In the genomic region with DNA sequence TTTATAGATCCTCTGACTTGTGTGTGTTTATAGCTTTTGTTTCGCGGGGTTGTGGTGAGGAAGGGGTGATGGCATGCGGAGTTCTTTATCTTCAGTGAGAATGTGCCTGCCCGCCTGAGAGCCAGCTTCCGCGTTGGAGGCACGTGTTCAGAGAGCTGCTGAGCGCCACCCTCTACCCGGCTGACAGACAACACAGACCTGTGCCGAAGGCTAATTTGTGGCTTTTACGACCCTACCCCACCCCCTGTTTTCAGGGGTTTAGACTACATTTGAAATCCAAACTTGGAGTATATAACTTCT, we compare ENCODE assay signal across 9 cellular contexts. TPM values are rescaled to one million over a fixed set of nuclear protein-coding genes. Genes with fewer than 3 reads are reported as not detected.
A peak's percentile ranks its signal among the peaks of the same experiment; 100 is the strongest.
DNase-seq lines count a peak whose midpoint lies in the region; ATAC-seq and TF ChIP-seq lines count a peak whose summit lies in the region.
"Had no signal": no experiment of that assay in that cellular context is flagged by ENCODE, and none has a peak within 500 bp of the region (broad histone marks: within the 10 kb centered on the region; RNA-seq: fewer than 3 reads in every experiment).

No MANE protein-coding gene starts in this region.

- peaks cover 69% of the 10 kb centered on the region for H3K4me1 Mint-ChIP-seq in CD8-positive, alpha-beta T cell (ENCODE audit: low read depth)

- H3K27me3 Mint-ChIP-seq in CD8-positive, alpha-beta T cell (ENCODE audit: low read depth): no peaks in the 10 kb centered on the region

- no peaks in the 10 kb centered on the region for H3K27me3 ChIP-seq in CD8-positive, alpha-beta T cell (ENCODE audit: insufficient read depth, low read length)
- H3K27me3 ChIP-seq: BLaER1 treated with 17β-estradiol and CSF1 and Interleukin-3, amounts not matched to agents 10 nM and 100 nM had no signal

- ATAC-seq in CD8-positive, alpha-beta T cell: peak; percentile 91
- ATAC-seq in GM21717 (IDR thresholded peaks at IDR 0.05; ENCODE audit: unreplicated experiment) (no peak), HG03354 (IDR thresholded peaks at IDR 0.05; ENCODE audit: poor library complexity, severe bottlenecking, unreplicated experiment) (no peak), GM19328 (IDR thresholded peaks at IDR 0.05; ENCODE audit: unreplicated experiment) (no peak)

- no peaks in the 10 kb centered on the region for H3K9me3 ChIP-seq in CD8-positive, alpha-beta T cell (ENCODE audit: low read length)

- POLR2A ChIA-PET in CD8-positive, alpha-beta T cell (lab: Charles Lee): interaction anchor here (0.8 to 2.5 kb wide), 17 partner anchors 9 to 249 kb away, joined by 3 to 15 read pairs (median 6); partner anchors contain the start of genes CD101, CD2 and TTF2

- peaks cover 52% of the 10 kb centered on the region for H3K4me1 ChIP-seq in CD8-positive, alpha-beta T cell (ENCODE audit: insufficient read depth, low read length)

- peak overlapping the region; percentile 53 for H3K4me3 ChIP-seq in CD8-positive, alpha-beta T cell (ENCODE audit: low read depth, low read length)
- H3K4me3 ChIP-seq: BLaER1 treated with 17β-estradiol and CSF1 and Interleukin-3, amounts not matched to agents 10 nM and 100 nM had no signal

- H3K4me3 Mint-ChIP-seq in CD8-positive, alpha-beta T cell: peak overlapping the region; percentile 85

- H3K27ac ChIP-seq in CD8-positive, alpha-beta T cell (ENCODE audit: low read depth, low read length): peak overlapping the region; percentile 85
- H3K27ac ChIP-seq: BLaER1 treated with 17β-estradiol and CSF1 and Interleukin-3, amounts not matched to agents 10 nM and 100 nM had no signal

- TF ChIP-seq CTCF in CD8-positive, alpha-beta T cell (IDR thresholded peaks at IDR 0.05): no peak

- intact Hi-C loops in CD8-positive, alpha-beta T cell (cut with DNase I, micrococcal nuclease): loop anchor here (1.0 to 5.0 kb wide), 4 partner anchors 22 to 248 kb away; no protein-coding TSS in a partner anchor

- H3K36me3 Mint-ChIP-seq in CD8-positive, alpha-beta T cell: no peaks in the 10 kb centered on the region

- H3K9me3 Mint-ChIP-seq in CD8-positive, alpha-beta T cell: no peaks in the 10 kb centered on the region

- CTCF ChIA-PET in CD8-positive, alpha-beta T cell (lab: Charles Lee): interaction anchor here (0.6 to 2.0 kb wide), 7 partner anchors 13 to 249 kb away, joined by 3 to 8 read pairs (median 4); no protein-coding TSS in a partner anchor

- peak; percentile 43 to 83 (median 72) for DNase-seq in CD8-positive, alpha-beta T cell
- peak; percentile 7 to 52 (median 48) for DNase-seq in activated CD4-positive, CD25-positive, alpha-beta regulatory T cell (lab: John Stamatoyannopoulos, UW)
- DNase-seq in activated naive CD4-positive, alpha-beta T cell treated with anti-CD3 and anti-CD28 coated beads, Interleukin-2, amount 50 U/mL, for 16 hours: peak; percentile 80
- DNase-seq in stimulated activated CD4-positive, alpha-beta T cell treated with anti-CD3 and anti-CD28 coated beads, Interleukin-15, amount 100 ng/mL, for 48 hours (ENCODE audit: low read depth in 2 of 2): peak; percentile 52 to 57
- DNase-seq in SK-N-DZ (ENCODE audit: low spot score): no peak

- no peaks in the 10 kb centered on the region for H3K36me3 ChIP-seq in CD8-positive, alpha-beta T cell (ENCODE audit: insufficient read depth, low read length)

- H3K27ac Mint-ChIP-seq in CD8-positive, alpha-beta T cell: peak overlapping the region; percentile 98

RNA-seq across cellular contexts. Expression of gene CD101, which starts 14.4 kb away (rescaled TPM):
- 1 to 10 TPM; 3.7 to 4.4 TPM for total RNA-seq in CD8-positive, alpha-beta T cell
- 0.29 and 0.42 TPM in 2 replicates for polyA plus RNA-seq in SK-N-DZ (2014; cell fraction: cytosol; rRNA removed)
- polyA plus RNA-seq in SK-N-DZ (2014; cell fraction: nucleus; rRNA removed): 0.91 and 1.5 TPM in 2 replicates
